In the genomic region with DNA sequence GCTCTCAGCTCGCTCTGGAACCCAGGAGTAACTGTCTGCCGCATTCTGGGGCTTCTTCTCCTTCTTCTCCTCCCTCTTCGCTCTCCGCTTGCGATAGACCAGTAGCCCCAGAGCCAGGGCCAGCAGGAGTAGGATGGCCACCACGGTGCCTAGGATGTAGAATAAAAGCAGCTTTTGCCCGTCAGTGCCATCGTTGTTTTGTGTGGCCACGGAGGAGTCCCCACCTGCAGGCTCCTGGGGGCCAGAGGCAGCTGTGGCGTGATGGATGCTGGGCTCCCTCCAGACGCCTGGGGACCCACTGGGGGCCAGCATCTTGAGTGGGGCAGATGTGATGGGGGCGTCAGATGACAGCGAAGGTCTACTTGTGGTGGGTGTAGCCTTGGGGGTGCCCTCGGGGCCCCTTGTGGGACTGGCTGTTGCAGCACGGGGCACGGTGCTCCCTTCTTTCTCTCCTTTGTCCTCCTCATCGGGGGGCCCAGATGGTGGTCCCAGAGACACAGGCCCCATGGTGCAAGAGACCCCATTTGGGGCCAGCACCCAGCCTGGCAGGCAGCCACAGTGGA, we compare ENCODE assay signal across 20 cellular contexts. TPM values are rescaled to one million over a fixed set of nuclear protein-coding genes. Genes with fewer than 3 reads are reported as not detected.
DNase-seq lines count a peak whose midpoint lies in the region; ATAC-seq, FAIRE-seq and TF ChIP-seq lines count a peak whose summit lies in the region.
"Had no signal": no experiment of that assay in that cellular context is flagged by ENCODE, and none has a peak within 500 bp of the region (broad histone marks: within the 10 kb centered on the region; RNA-seq: fewer than 3 reads in every experiment).

No MANE protein-coding gene starts in this region.

- peaks cover 2 to 5% of the 10 kb centered on the region in 2 donors for H3K27me3 Mint-ChIP-seq in CD4-positive, alpha-beta memory T cell

- no peak overlapping the region for H3K4me3 ChIP-seq in CD4-positive, alpha-beta memory T cell (ENCODE audit: low read length in 2 of 2)
- peak overlapping the region in 1 of 4 donors; percentile 46 for H3K4me3 ChIP-seq in adrenal gland
- H3K4me3 ChIP-seq in lower lobe of right lung = peak overlapping the region; percentile 56
- H3K4me3 ChIP-seq: mucosa of descending colon, SJCRH30 had no signal

- CTCF ChIA-PET in CD4-positive, alpha-beta memory T cell (lab: Charles Lee; ENCODE audit: partially characterized antibody) = no interaction called here

- H3K4me3 Mint-ChIP-seq in CD4-positive, alpha-beta memory T cell = peak overlapping the region; percentile 25 to 75 (median 50)
- no peak overlapping the region for H3K4me3 Mint-ChIP-seq in stimulated activated effector memory CD8-positive, alpha-beta T cell treated with anti-CD3 and anti-CD28 coated beads, Interleukin-12 subunit alpha, Interleukin-12 subunit beta, amount 100 ng/mL, for 72 hours

- POLR2A ChIA-PET in CD4-positive, alpha-beta memory T cell (lab: Charles Lee; ENCODE audit: partially characterized antibody) = no interaction called here

- DNase-seq in CD4-positive, alpha-beta memory T cell = no peak
- DNase-seq in adrenal gland (no peak), lower lobe of right lung (no peak), islet precursor cell (no peak), A172 (ENCODE audit: low spot score) (no peak), HTR-8/SVneo (ENCODE audit: insufficient read length, low spot score) (no peak)
- DNase-seq in stimulated activated effector memory CD8-positive, alpha-beta T cell treated with anti-CD3 and anti-CD28 coated beads, Interleukin-12 subunit alpha, Interleukin-12 subunit beta, amount 100 ng/mL, for 72 hours (ENCODE audit: low spot score in 2 of 2) = no peak
- DNase-seq in activated CD4-positive, alpha-beta T cell treated with anti-CD3 and anti-CD28 coated beads, Interleukin-2, amount 50 U/mL, for 1 hour = no peak
- DNase-seq: BE2C; DMS79; effector memory CD4-positive, alpha-beta T cell; HCEC 1CT; mucosa of descending colon; NCI-H1417; NCI-H345; SJCRH30; stimulated activated CD4-positive, alpha-beta T cell treated with anti-CD3 and anti-CD28 coated beads, Interleukin-2, amount 100 ng/mL, for 48 hours had no signal

- FAIRE-seq in HTR-8/SVneo (lab: Jason Lieb, UNC) = no peak
- FAIRE-seq: astrocyte, frontal cortex had no signal

- 76 to 85% (median 81%) methylated on average over 15 to 17 of the region's 17 CpGs for WGBS in adrenal gland, 4 donors

- no peak for ATAC-seq in lower lobe of right lung
- ATAC-seq in stimulated activated effector memory CD8-positive, alpha-beta T cell treated with anti-CD3 and anti-CD28 coated beads, Interleukin-12 subunit alpha, Interleukin-12 subunit beta, amount 100 ng/mL, for 72 hours = no peak
- ATAC-seq: mucosa of descending colon had no signal

- peak overlapping the region in 3 of 7 donors; percentile 6 to 43 (median 12) for H3K27ac Mint-ChIP-seq in CD4-positive, alpha-beta memory T cell
- peak overlapping the region; percentile 50 for H3K27ac Mint-ChIP-seq in stimulated activated effector memory CD8-positive, alpha-beta T cell treated with anti-CD3 and anti-CD28 coated beads, Interleukin-12 subunit alpha, Interleukin-12 subunit beta, amount 100 ng/mL, for 72 hours

- no peaks in the 10 kb centered on the region for H3K9me3 ChIP-seq in CD4-positive, alpha-beta memory T cell (ENCODE audit: control insufficient read depth in 1 of 2, low read length in 2 of 2)
- no peaks in the 10 kb centered on the region for H3K9me3 ChIP-seq in adrenal gland (replicated peaks in 1 of 3)
- H3K9me3 ChIP-seq in lower lobe of right lung = no peaks in the 10 kb centered on the region
- H3K9me3 ChIP-seq: BE2C, mucosa of descending colon, SJCRH30 had no signal

- H3K27me3 ChIP-seq in CD4-positive, alpha-beta memory T cell (ENCODE audit: insufficient read depth, low read length) = no peaks in the 10 kb centered on the region
- no peaks in the 10 kb centered on the region for H3K27me3 ChIP-seq in adrenal gland
- H3K27me3 ChIP-seq in lower lobe of right lung (ENCODE audit: low read depth) = no peaks in the 10 kb centered on the region
- H3K27me3 ChIP-seq: BE2C, SJCRH30 had no signal

- H3K27ac ChIP-seq in CD4-positive, alpha-beta memory T cell (ENCODE audit: low read depth, low read length) = no peak overlapping the region
- H3K27ac ChIP-seq in adrenal gland (peak overlapping the region in 3 of 5 donors; percentile 43 to 92 (median 89)), lower lobe of right lung (peak overlapping the region; percentile 93)
- H3K27ac ChIP-seq: SJCRH30 had no signal

- peaks cover 11 to 42% (median 21%) of the 10 kb centered on the region in 4 donors for H3K4me1 Mint-ChIP-seq in CD4-positive, alpha-beta memory T cell
- H3K4me1 Mint-ChIP-seq in stimulated activated effector memory CD8-positive, alpha-beta T cell treated with anti-CD3 and anti-CD28 coated beads, Interleukin-12 subunit alpha, Interleukin-12 subunit beta, amount 100 ng/mL, for 72 hours = peaks cover 22% of the 10 kb centered on the region

- no peaks in the 10 kb centered on the region for H3K36me3 Mint-ChIP-seq in CD4-positive, alpha-beta memory T cell
- H3K36me3 Mint-ChIP-seq in stimulated activated effector memory CD8-positive, alpha-beta T cell treated with anti-CD3 and anti-CD28 coated beads, Interleukin-12 subunit alpha, Interleukin-12 subunit beta, amount 100 ng/mL, for 72 hours = no peaks in the 10 kb centered on the region

- no peaks in the 10 kb centered on the region for H3K9me3 Mint-ChIP-seq in CD4-positive, alpha-beta memory T cell
- no peaks in the 10 kb centered on the region for H3K9me3 Mint-ChIP-seq in stimulated activated effector memory CD8-positive, alpha-beta T cell treated with anti-CD3 and anti-CD28 coated beads, Interleukin-12 subunit alpha, Interleukin-12 subunit beta, amount 100 ng/mL, for 72 hours

- peaks cover 13% of the 10 kb centered on the region for H3K4me1 ChIP-seq in CD4-positive, alpha-beta memory T cell (ENCODE audit: insufficient read depth, low read length)
- H3K4me1 ChIP-seq in adrenal gland (replicated peaks in 1 of 2) (no peaks in the 10 kb centered on the region), lower lobe of right lung (peaks cover 61% of the 10 kb centered on the region)
- H3K4me1 ChIP-seq: BE2C had no signal

- no peak for TF ChIP-seq CTCF in adrenal gland (IDR thresholded peaks at IDR 0.05)
- no peak for TF ChIP-seq CTCF in lower lobe of right lung (IDR thresholded peaks at IDR 0.05)

- intact Hi-C loops in CD4-positive, alpha-beta memory T cell (cut with micrococcal nuclease) = loop anchor here (10.0 kb wide), 1 partner anchor 60 kb away; no protein-coding TSS in a partner anchor
- intact Hi-C loops in adrenal gland (cut with DNase I) (no loop called here), lower lobe of right lung (cut with DNase I) (no loop called here)

- H3K36me3 ChIP-seq in CD4-positive, alpha-beta memory T cell (ENCODE audit: insufficient read depth, low read length) = no peaks in the 10 kb centered on the region
- H3K36me3 ChIP-seq in adrenal gland (replicated peaks in 1 of 2) = no peaks in the 10 kb centered on the region
- H3K36me3 ChIP-seq in lower lobe of right lung = no peaks in the 10 kb centered on the region
- H3K36me3 ChIP-seq: BE2C, SJCRH30 had no signal

- TF ChIP-seq POLR2A in adrenal gland (IDR thresholded peaks at IDR 0.05) = no peak

RNA-seq across cellular contexts. Expression of a gene that starts 1.8 kb away (rescaled TPM):
- 1 to 10 TPM; 1.2 to 1.3 TPM for total RNA-seq in CD4-positive, alpha-beta memory T cell
- polyA plus RNA-seq in CD4-positive, alpha-beta memory T cell = under 1 TPM in 1 of 2 donors, not detected in 1; 0.55 TPM
- 10 to 100 TPM; 22.5 to 83.0 (median 53.7) TPM for total RNA-seq in adrenal gland
- 10 to 100 TPM in 1 of 3 donors, 1 to 10 TPM in 2; 4.3 to 16.1 (median 8.0) TPM for polyA plus RNA-seq in adrenal gland
- 99.7 TPM for total RNA-seq in lower lobe of right lung
- not detected in 2 replicates for total RNA-seq in A172 (2014; rRNA removed; shearing (Covaris generic))
- total RNA-seq: SJCRH30 had no signal

RNA-seq across cellular contexts. Expression of a gene that starts 34.9 kb away (rescaled TPM):
- under 1 TPM; 0.29 to 0.50 TPM for total RNA-seq in CD4-positive, alpha-beta memory T cell
- polyA plus RNA-seq in CD4-positive, alpha-beta memory T cell = under 1 TPM in 1 of 2 donors, not detected in 1; 0.05 TPM
- total RNA-seq in adrenal gland = 10 to 100 TPM; 10.0 to 58.0 (median 21.8) TPM
- polyA plus RNA-seq in adrenal gland = 10 to 100 TPM in 1 of 3 donors, 1 to 10 TPM in 2; 3.4 to 16.3 (median 8.5) TPM
- 77.6 TPM for total RNA-seq in lower lobe of right lung
- 0.07 and 0.17 TPM in 2 replicates for total RNA-seq in A172 (2014; rRNA removed; shearing (Covaris generic))
- total RNA-seq: SJCRH30 had no signal

RNA-seq across cellular contexts. Expression of a gene that starts 49.3 kb away (rescaled TPM):
- total RNA-seq in CD4-positive, alpha-beta memory T cell = not detected
- not detected for polyA plus RNA-seq in CD4-positive, alpha-beta memory T cell
- total RNA-seq in adrenal gland = not detected
- polyA plus RNA-seq in adrenal gland = not detected
- total RNA-seq in lower lobe of right lung = 0.35 TPM
- total RNA-seq in A172 (2014; rRNA removed; shearing (Covaris generic)) = not detected in 2 replicates
- total RNA-seq: astrocyte, posterior vena cava, SJCRH30 had no signal

Comparison
In these comparisons a context has a peak if more than half of its experiments do, and no peak if none do; other contexts are left out.
1. RNA of a gene that starts 1.8 kb away (total RNA-seq): 99.7 TPM in lower lobe of right lung (single experiment) and 22.5 to 83.0 TPM in adrenal gland; 1.2 to 1.3 TPM in CD4-positive, alpha-beta memory T cell and not detected in A172; every median in the first group is over 10 times any median in the second.